Comparison of ENCODE assay signal across 23 cellular contexts in the genomic region with DNA sequence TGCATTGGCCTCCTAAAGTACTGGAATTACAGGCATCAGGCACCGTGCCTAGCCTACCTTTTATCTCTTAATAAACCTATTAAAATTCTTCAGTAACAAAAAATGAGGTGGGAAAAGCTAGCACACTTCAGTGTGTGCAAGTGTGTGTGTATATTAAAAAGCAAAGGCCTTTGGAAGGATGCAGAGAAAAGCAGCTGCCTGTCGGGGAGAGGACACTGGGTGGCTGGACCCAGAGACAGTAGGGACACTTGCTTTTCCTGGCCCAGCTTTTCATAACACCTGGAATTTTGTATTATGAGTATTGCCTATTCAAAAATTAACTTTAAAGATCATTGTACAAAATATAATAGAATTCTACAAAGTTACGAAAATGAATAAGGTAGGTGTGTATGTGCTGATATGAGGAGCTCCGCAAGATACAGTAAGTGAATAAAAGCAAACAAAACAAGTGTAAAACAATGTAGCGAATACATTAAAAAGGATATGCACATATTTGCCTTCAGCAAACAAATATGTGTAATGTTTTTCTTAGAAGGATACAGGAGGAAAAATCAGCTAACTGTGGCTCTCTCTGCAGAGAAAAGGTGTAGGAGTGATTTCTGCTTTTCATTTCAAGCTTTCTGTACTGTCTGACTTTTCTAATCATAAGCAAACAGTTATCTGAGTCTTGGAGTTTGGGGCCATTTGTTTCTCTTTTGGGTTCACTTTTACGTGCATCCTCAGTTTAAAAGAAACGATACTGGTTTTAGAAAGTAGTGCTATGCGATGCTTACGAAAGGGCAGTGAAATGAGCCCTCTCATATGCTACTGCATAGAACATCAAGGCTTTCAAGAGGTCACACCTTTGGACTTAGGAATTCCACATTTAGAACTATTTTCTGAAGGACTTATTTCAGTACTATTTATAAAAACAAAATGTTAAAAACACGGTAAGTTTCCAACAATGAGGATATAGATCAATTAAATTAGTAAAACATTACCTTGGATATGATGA.
"Had no signal": no experiment of that assay in that cellular context is flagged by ENCODE, and none has a peak within 500 bp of the region (broad histone marks: within the 10 kb centered on the region; RNA-seq: fewer than 3 reads in every experiment).

No MANE protein-coding gene starts in this region.

- H3K4me1 ChIP-seq: SJCRH30 had no signal

- H3K27ac ChIP-seq: SJCRH30, SK-N-MC had no signal

- DNase-seq: activated CD4-positive, alpha-beta T cell treated with anti-CD3 and anti-CD28 coated beads for 36 hours; activated CD4-positive, alpha-beta T cell treated with anti-CD3 and anti-CD28 coated beads, Interleukin-2, amount 10 ng/mL, durations not matched to agents 7 days and 5 days; activated CD4-positive, alpha-beta T cell treated with anti-CD3 and anti-CD28 coated beads, Interleukin-2, amount 50 U/mL, for 48 hours; activated CD8-positive, alpha-beta T cell treated with anti-CD3 and anti-CD28 coated beads, Interleukin-2, amount 10 ng/mL, durations not matched to agents 7 days and 5 days; activated gamma-delta T cell treated with Interleukin-2 at 50 U/mL for 16 hours; activated naive CD4-positive, alpha-beta T cell treated with anti-CD3 and anti-CD28 coated beads for 36 hours; activated naive CD8-positive, alpha-beta T cell treated with anti-CD3 and anti-CD28 coated beads, Interleukin-2, amount 50 U/mL, for 24 hours; activated T-cell treated with anti-CD3 and anti-CD28 coated beads, Interleukin-2, amount 50 U/mL, for 24 hours; anterior cingulate cortex; caudate nucleus; NCI-H1048; NCI-H1105 treated with DMSO at 0.1 percent for 48 hours; NCI-H1436; NCI-H1694; NCI-H1930; NCI-H2081 treated with DMSO at 0.1 percent for 48 hours; NCI-H345; NCI-H524 treated with DMSO at 0.1 percent for 48 hours; SHP77; SJCRH30; T1000 had no signal

- ATAC-seq: activated CD4-positive, alpha-beta T cell treated with anti-CD3 and anti-CD28 coated beads for 36 hours; activated CD8-positive, alpha-beta T cell treated with anti-CD3 and anti-CD28 coated beads, Interleukin-2, amount 10 ng/mL, durations not matched to agents 7 days and 5 days; activated naive CD8-positive, alpha-beta T cell treated with anti-CD3 and anti-CD28 coated beads, Interleukin-2, amount 50 U/mL, for 24 hours; K562 had no signal

- H3K4me3 ChIP-seq: K562, SJCRH30, SK-N-MC had no signal

- H3K9me3 ChIP-seq: SJCRH30 had no signal

- H3K27me3 ChIP-seq: SJCRH30 had no signal
